8 cellular contexts compared by ENCODE assay signal in genomic region chr1:207321045-207321789, GRCh38. TPM values are rescaled to one million over a fixed set of nuclear protein-coding genes. Genes with fewer than 3 reads are reported as not detected.
DNase-seq lines count a peak whose midpoint lies in the region; ATAC-seq and TF ChIP-seq lines count a peak whose summit lies in the region.

TSS of gene CD55 (plus strand) at chr1:207321678. CDS start at chr1:207321766, 88 bp downstream.

- H3K4me1 ChIP-seq in Karpas-422 (ENCODE audit: low read length) = peaks cover 22% of the 10 kb centered on the region

- H3K4me1 Mint-ChIP-seq in nephron = peaks cover 10% of the 10 kb centered on the region
- H3K4me1 Mint-ChIP-seq in stimulated activated naive CD8-positive, alpha-beta T cell treated with anti-CD3 and anti-CD28 coated beads, Interleukin-15, Interleukin-2, amounts not matched to agents 100 ng/mL and 50 ng/mL, for 24 hours (ENCODE audit: low read depth) = peaks cover 46% of the 10 kb centered on the region

- peak within 1 kb of the TSS; percentile 59 for H3K27ac ChIP-seq in Karpas-422 (ENCODE audit: low read length)

- H3K9me3 ChIP-seq in Karpas-422 (ENCODE audit: low read length) = no peaks in the 10 kb centered on the region

- DNase-seq in EH (ENCODE audit: low read depth) (peak; percentile 88), Karpas-422 (peak; percentile 95), SHP77 (lab: John Stamatoyannopoulos, UW) (peak; percentile 52 to 80), fibroblast of pulmonary artery (ENCODE audit: low read depth) (peak; percentile 97)
- peak; percentile 99 for DNase-seq in activated effector memory CD4-positive, alpha-beta T cell treated with anti-CD3 and anti-CD28 coated beads, Interleukin-2, amount 50 U/mL, for 16 hours

- H3K36me3 ChIP-seq in Karpas-422 (ENCODE audit: insufficient read depth, low read length) = peaks cover 18% of the 10 kb centered on the region; the same call in 1 of the 2 replicates

- peaks cover 21% of the 10 kb centered on the region for H3K79me2 ChIP-seq in Karpas-422 (ENCODE audit: low read length)

- H3K4me3 Mint-ChIP-seq in nephron = peak within 1 kb of the TSS; percentile 93 to 98 (median 97)
- peak within 1 kb of the TSS; percentile 93 for H3K4me3 Mint-ChIP-seq in stimulated activated naive CD8-positive, alpha-beta T cell treated with anti-CD3 and anti-CD28 coated beads, Interleukin-15, Interleukin-2, amounts not matched to agents 100 ng/mL and 50 ng/mL, for 24 hours

- H3K27ac Mint-ChIP-seq in nephron = peak within 1 kb of the TSS; percentile 71 to 94 (median 84)
- H3K27ac Mint-ChIP-seq in stimulated activated naive CD8-positive, alpha-beta T cell treated with anti-CD3 and anti-CD28 coated beads, Interleukin-15, Interleukin-2, amounts not matched to agents 100 ng/mL and 50 ng/mL, for 24 hours = peak within 1 kb of the TSS; percentile 99

- no peaks in the 10 kb centered on the region for H3K27me3 ChIP-seq in Karpas-422 (ENCODE audit: low read length)

- peak within 1 kb of the TSS; percentile 84 for H3K4me2 ChIP-seq in Karpas-422 (ENCODE audit: low read depth, low read length, poor library complexity, severe bottlenecking)

- peak within 1 kb of the TSS; percentile 86 for H3K9ac ChIP-seq in Karpas-422 (ENCODE audit: low read length)

- H3K9me2 ChIP-seq in Karpas-422 (replicated peaks; ENCODE audit: insufficient read depth, low read length) = no peaks in the 10 kb centered on the region

- H3K4me3 ChIP-seq in Karpas-422 (ENCODE audit: low read length) (peak within 1 kb of the TSS; percentile 78), fibroblast of pulmonary artery (replicated peaks; ENCODE audit: low read depth, low read length) (peak within 1 kb of the TSS; percentile 87)

- no peaks in the 10 kb centered on the region for H3K9me3 Mint-ChIP-seq in nephron
- no peaks in the 10 kb centered on the region for H3K9me3 Mint-ChIP-seq in stimulated activated naive CD8-positive, alpha-beta T cell treated with anti-CD3 and anti-CD28 coated beads, Interleukin-15, Interleukin-2, amounts not matched to agents 100 ng/mL and 50 ng/mL, for 24 hours

- TF ChIP-seq CTCF in fibroblast of pulmonary artery (IDR thresholded peaks at IDR 0.05; ENCODE audit: low read length, missing control alignments) (peak; percentile 15), nephron (IDR thresholded peaks at IDR 0.05; ENCODE audit: unreplicated experiment in 3 of 3) (peak in 2 of 3 experiments; percentile 21 to 35)

- no peaks in the 10 kb centered on the region for H3K36me3 Mint-ChIP-seq in nephron (ENCODE audit: low read depth)
- H3K36me3 Mint-ChIP-seq in stimulated activated naive CD8-positive, alpha-beta T cell treated with anti-CD3 and anti-CD28 coated beads, Interleukin-15, Interleukin-2, amounts not matched to agents 100 ng/mL and 50 ng/mL, for 24 hours (ENCODE audit: low read depth) = peaks cover 38% of the 10 kb centered on the region

- no peaks in the 10 kb centered on the region for H4K20me1 ChIP-seq in Karpas-422 (ENCODE audit: insufficient read depth, low read depth, low read length)

- peak; percentile 88 for ATAC-seq in GM21825 (IDR thresholded peaks at IDR 0.05; ENCODE audit: unreplicated experiment)

- H3K27me3 Mint-ChIP-seq in nephron (ENCODE audit: low read depth) = peaks cover 5% of the 10 kb centered on the region
- no peaks in the 10 kb centered on the region for H3K27me3 Mint-ChIP-seq in stimulated activated naive CD8-positive, alpha-beta T cell treated with anti-CD3 and anti-CD28 coated beads, Interleukin-15, Interleukin-2, amounts not matched to agents 100 ng/mL and 50 ng/mL, for 24 hours

- H2AFZ ChIP-seq in Karpas-422 (ENCODE audit: low read length) = peak within 1 kb of the TSS; percentile 74

RNA-seq across cellular contexts. Expression of gene CD55, which starts in this region (rescaled TPM):
- total RNA-seq in Karpas-422 (2014; rRNA removed; shearing (Covaris generic); ENCODE audit: low replicate concordance) = 36.4 and 103 TPM in 2 replicates

Comparison
In these comparisons a context has a peak if more than half of its experiments do, and no peak if none do; other contexts are left out.
1. Peak in every context shown above with its lines: DNase-seq, ATAC-seq, H3K4me3 ChIP-seq and H3K27ac ChIP-seq.